Comparison of ENCODE assay signal across 22 cellular contexts in the genomic region with DNA sequence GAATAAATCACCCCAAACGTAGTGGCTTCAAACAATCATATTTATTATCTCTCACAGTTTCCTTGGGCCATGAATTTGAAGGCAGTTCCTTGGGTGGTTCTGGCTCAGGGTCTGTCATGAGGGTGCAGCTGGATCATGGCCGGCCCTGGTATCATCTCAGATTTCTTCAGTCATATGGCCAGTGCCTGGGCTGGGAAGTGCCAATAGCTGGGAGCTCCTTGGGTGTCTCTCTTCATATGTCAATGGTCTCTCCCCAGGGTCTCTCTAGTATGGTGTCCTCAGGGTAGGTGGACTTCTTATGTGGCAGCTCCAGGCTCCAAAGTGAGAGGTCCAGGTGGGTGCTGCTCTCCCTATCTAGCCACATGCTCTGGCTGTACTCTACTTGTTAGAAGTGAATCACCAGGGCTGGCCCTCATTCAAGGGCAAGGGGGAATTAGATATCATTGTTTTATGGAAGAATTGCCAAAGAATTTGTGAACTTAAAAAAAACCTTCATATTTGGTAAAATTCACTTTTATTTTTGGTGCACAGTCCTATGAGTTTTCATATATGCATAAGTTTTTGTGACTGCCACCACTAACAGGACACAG. TPM values are rescaled to one million over a fixed set of nuclear protein-coding genes. Genes with fewer than 3 reads are reported as not detected.
DNase-seq lines count a peak whose midpoint lies in the region; TF ChIP-seq lines count a peak whose summit lies in the region.
"Had no signal": no experiment of that assay in that cellular context is flagged by ENCODE, and none has a peak within 500 bp of the region (broad histone marks: within the 10 kb centered on the region; RNA-seq: fewer than 3 reads in every experiment).

No MANE protein-coding gene starts in this region.

- no peak for TF ChIP-seq POLR2A in ovary (IDR thresholded peaks at IDR 0.05)

- peaks cover 16% of the 10 kb centered on the region for H3K36me3 Mint-ChIP-seq in HFFc6 (ENCODE audit: low read depth)
- no peaks in the 10 kb centered on the region for H3K36me3 Mint-ChIP-seq in activated CD4-positive, alpha-beta T cell treated with anti-CD3 and anti-CD28 coated beads, Interleukin-2, amount 10 ng/mL, durations not matched to agents 7 days and 5 days (ENCODE audit: low read depth)
- H3K36me3 Mint-ChIP-seq: CD4-positive, CD25-positive, alpha-beta regulatory T cell; IgD-negative memory B cell had no signal

- H3K4me3 Mint-ChIP-seq in HFFc6, result no peak overlapping the region
- H3K4me3 Mint-ChIP-seq in activated CD4-positive, alpha-beta T cell treated with anti-CD3 and anti-CD28 coated beads, Interleukin-2, amount 10 ng/mL, durations not matched to agents 7 days and 5 days, result no peak overlapping the region
- H3K4me3 Mint-ChIP-seq: activated B cell treated with CpG ODN at 0.5 μM for 24 hours; activated T-cell treated with anti-CD3 and anti-CD28 coated beads, Interleukin-2, amount 50 U/mL, for 24 hours; CD4-positive, CD25-positive, alpha-beta regulatory T cell; IgD-negative memory B cell had no signal

- H3K27ac Mint-ChIP-seq in HFFc6, result peak overlapping the region; percentile 95; the same call in 1 of the 2 replicates
- H3K27ac Mint-ChIP-seq in activated CD4-positive, alpha-beta T cell treated with anti-CD3 and anti-CD28 coated beads, Interleukin-2, amount 10 ng/mL, durations not matched to agents 7 days and 5 days, result no peak overlapping the region
- H3K27ac Mint-ChIP-seq: activated B cell treated with CpG ODN at 0.5 μM for 24 hours; activated T-cell treated with anti-CD3 and anti-CD28 coated beads, Interleukin-2, amount 50 U/mL, for 24 hours; CD4-positive, CD25-positive, alpha-beta regulatory T cell; IgD-negative memory B cell had no signal

- no peak overlapping the region for H3K4me3 ChIP-seq in ovary
- H3K4me3 ChIP-seq: lung, skin epidermis had no signal

- POLR2A ChIA-PET in activated CD4-positive, alpha-beta T cell treated with anti-CD3 and anti-CD28 coated beads, Interleukin-2, amount 10 ng/mL, durations not matched to agents 7 days and 5 days (lab: Charles Lee), result no interaction called here

- H3K27ac ChIP-seq in VCaP, result peak overlapping the region; percentile 71; the same call in 1 of the 2 replicates
- no peak overlapping the region for H3K27ac ChIP-seq in ovary
- H3K27ac ChIP-seq: skin epidermis had no signal

- peaks cover 93% of the 10 kb centered on the region for H3K4me1 Mint-ChIP-seq in HFFc6 (ENCODE audit: low read depth)
- no peaks in the 10 kb centered on the region for H3K4me1 Mint-ChIP-seq in activated CD4-positive, alpha-beta T cell treated with anti-CD3 and anti-CD28 coated beads, Interleukin-2, amount 10 ng/mL, durations not matched to agents 7 days and 5 days
- H3K4me1 Mint-ChIP-seq: activated B cell treated with CpG ODN at 0.5 μM for 24 hours; CD4-positive, CD25-positive, alpha-beta regulatory T cell; IgD-negative memory B cell had no signal

- no peak for TF ChIP-seq EP300 in ovary (IDR thresholded peaks at IDR 0.05)

- H3K9me3 Mint-ChIP-seq in HFFc6, result peaks cover 8% of the 10 kb centered on the region; the same call in 1 of the 2 replicates
- no peaks in the 10 kb centered on the region for H3K9me3 Mint-ChIP-seq in activated CD4-positive, alpha-beta T cell treated with anti-CD3 and anti-CD28 coated beads, Interleukin-2, amount 10 ng/mL, durations not matched to agents 7 days and 5 days
- H3K9me3 Mint-ChIP-seq: activated B cell treated with CpG ODN at 0.5 μM for 24 hours; activated T-cell treated with anti-CD3 and anti-CD28 coated beads, Interleukin-2, amount 50 U/mL, for 24 hours had no signal

- DNase-seq in HFFc6, result no peak
- DNase-seq in fibroblast of gingiva (ENCODE audit: low read depth), result peak; percentile 33
- peak; percentile 63 to 78 (median 77) for DNase-seq in ovary
- DNase-seq in DMS79 (lab: John Stamatoyannopoulos, UW), result no peak
- DNase-seq in cerebellar cortex (ENCODE audit: low spot score), result no peak
- DNase-seq in NCI-H82 (lab: John Stamatoyannopoulos, UW), result no peak
- DNase-seq in activated CD4-positive, alpha-beta T cell treated with anti-CD3 and anti-CD28 coated beads, Interleukin-2, amount 10 ng/mL, durations not matched to agents 7 days and 5 days, result no peak
- DNase-seq: activated B cell treated with CpG ODN at 0.5 μM for 24 hours; activated T-cell treated with anti-CD3 and anti-CD28 coated beads, Interleukin-2, amount 50 U/mL, for 24 hours; amygdala; CD4-positive, CD25-positive, alpha-beta regulatory T cell; effector CD4-positive, alpha-beta T cell; erythroblast; NCI-H1105; NCI-H2029 treated with DMSO at 0.1 percent for 48 hours; NCI-H345; NCI-H748 treated with DMSO at 0.1 percent for 48 hours; T1000 had no signal

- TF ChIP-seq CTCF in HFFc6 (IDR thresholded peaks at IDR 0.05) (no peak), VCaP (conservative IDR thresholded peaks at IDR 0.05) (no peak), ovary (IDR thresholded peaks at IDR 0.05) (no peak)

- no peaks in the 10 kb centered on the region for H3K9me3 ChIP-seq in ovary

- peaks cover 20% of the 10 kb centered on the region for H3K4me1 ChIP-seq in ovary (ENCODE audit: insufficient read depth)

- no peaks in the 10 kb centered on the region for H3K27me3 ChIP-seq in ovary

- 55 to 65% (median 59%) methylated on average over 2 of the region's 2 CpGs for WGBS in ovary, 3 donors

- H3K36me3 ChIP-seq in ovary, result no peaks in the 10 kb centered on the region

- CTCF ChIA-PET in activated CD4-positive, alpha-beta T cell treated with anti-CD3 and anti-CD28 coated beads, Interleukin-2, amount 10 ng/mL, durations not matched to agents 7 days and 5 days (lab: Charles Lee), result no interaction called here

- intact Hi-C loops in ovary (cut with DNase I), result loop anchor here in 1 of 4 donors (10.0 kb wide), 1 partner anchor 152 kb away; no protein-coding TSS in a partner anchor

- peaks cover 1% of the 10 kb centered on the region for H3K27me3 Mint-ChIP-seq in HFFc6 (ENCODE audit: insufficient read depth)
- peaks cover 6% of the 10 kb centered on the region for H3K27me3 Mint-ChIP-seq in activated CD4-positive, alpha-beta T cell treated with anti-CD3 and anti-CD28 coated beads, Interleukin-2, amount 10 ng/mL, durations not matched to agents 7 days and 5 days

RNA-seq across cellular contexts. Expression of a gene that starts 15.4 kb away (rescaled TPM):
- 10 to 100 TPM; 32.8 to 67.6 (median 61.4) TPM for total RNA-seq in HFFc6 (2021; fragmentation: NEBNext Ultra II Directional; extraction: Animal tissue kit (Norgen Biotek cat#: 25700))
- 10 to 100 TPM in 4 of 7 donors, 1 to 10 TPM in 3; 3.5 to 20.0 (median 11.0) TPM for total RNA-seq in ovary
- polyA plus RNA-seq in ovary, result 10 to 100 TPM in 1 of 2 donors, 1 to 10 TPM in 1; 5.5 to 62.5 TPM
- not detected for total RNA-seq in activated CD4-positive, alpha-beta T cell treated with anti-CD3 and anti-CD28 coated beads, Interleukin-2, amount 10 ng/mL, durations not matched to agents 7 days and 5 days
- total RNA-seq: activated B cell treated with CpG ODN at 0.5 μM for 24 hours; CD4-positive, CD25-positive, alpha-beta regulatory T cell had no signal
- polyA plus RNA-seq: CD4-positive, CD25-positive, alpha-beta regulatory T cell; IgD-negative memory B cell had no signal

Comparison
In these comparisons a context has a peak if more than half of its experiments do, and no peak if none do; other contexts are left out.
1. DNase-seq: peak in fibroblast of gingiva (single experiment) and ovary (5 of 5); none in HFFc6 (single experiment), DMS79 (single experiment), cerebellar cortex (single experiment), NCI-H82 (single experiment) and activated CD4-positive, alpha-beta T cell treated with anti-CD3 and anti-CD28 coated beads, Interleukin-2, amount 10 ng/mL, durations not matched to agents 7 days and 5 days (single experiment).
2. RNA of a gene that starts 15.4 kb away (total RNA-seq): 32.8 to 67.6 TPM in HFFc6 and 3.5 to 20.0 TPM in ovary; not detected in activated CD4-positive, alpha-beta T cell treated with anti-CD3 and anti-CD28 coated beads, Interleukin-2, amount 10 ng/mL, durations not matched to agents 7 days and 5 days; every median in the first group is over 4 times any median in the second.